ENCODE assay signal across 12 cellular contexts in the genomic region with DNA sequence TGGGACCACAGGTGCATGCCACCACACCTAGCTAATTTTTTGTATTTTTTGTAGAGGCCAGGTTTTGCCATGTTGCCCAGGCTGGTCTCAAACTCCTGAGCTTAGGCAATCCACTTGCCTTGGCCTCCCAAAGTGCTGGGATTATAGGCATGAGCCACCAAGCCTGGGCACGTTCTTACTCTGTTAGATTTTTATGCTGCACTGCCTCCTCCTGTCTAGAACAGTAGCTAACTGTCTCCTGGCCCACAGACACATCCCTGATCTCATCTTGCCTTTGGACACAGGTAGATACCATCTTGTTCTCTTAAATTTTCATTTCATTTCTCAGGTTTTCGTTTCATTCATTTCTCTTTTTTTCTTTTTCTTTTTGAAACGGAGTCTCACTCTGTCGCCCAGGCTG. TPM values are rescaled to one million over a fixed set of nuclear protein-coding genes. Genes with fewer than 3 reads are reported as not detected.
DNase-seq lines count a peak whose midpoint lies in the region; ATAC-seq and TF ChIP-seq lines count a peak whose summit lies in the region.
"Had no signal": no experiment of that assay in that cellular context is flagged by ENCODE, and none has a peak within 500 bp of the region (broad histone marks: within the 10 kb centered on the region; RNA-seq: fewer than 3 reads in every experiment).

No MANE protein-coding gene starts in this region.

- H4K20me1 ChIP-seq in GM23248 (ENCODE audit: insufficient read depth): no peaks in the 10 kb centered on the region
- H4K20me1 ChIP-seq: BLaER1 had no signal

- 83 to 90% methylated on average over 4 of the region's 4 CpGs for WGBS in GM23248 (ENCODE audit: low coverage in 1 of 2, low lambda C conversion rate in 2 of 2, missing lambda C conversion rate in 2 of 2), 2 experiments

- no peak for TF ChIP-seq CTCF in fibroblast of pulmonary artery (IDR thresholded peaks at IDR 0.05; ENCODE audit: low read length, missing control alignments)

- no peak overlapping the region for H3K9ac ChIP-seq in GM23248
- H3K9ac ChIP-seq: BLaER1 had no signal

- DNase-seq in ELR (ENCODE audit: low read depth) (peak; percentile 8), GM23248 (peak; percentile 8), fibroblast of pulmonary artery (ENCODE audit: low read depth) (peak; percentile 5), DMS153 treated with DMSO at 0.1 percent for 48 hours (lab: John Stamatoyannopoulos, UW; ENCODE audit: unreplicated experiment) (no peak), posterior vena cava (ENCODE audit: low spot score) (no peak), NOMO-1 (lab: John Stamatoyannopoulos, UW; ENCODE audit: unreplicated experiment in 2 of 2) (no peak)
- DNase-seq: activated CD4-positive, alpha-beta T cell treated with anti-CD3 and anti-CD28 coated beads, Interleukin-2, amount 50 U/mL, for 4 hours; central memory CD4-positive, alpha-beta T cell; DMS79; NCI-H1092 treated with DMSO at 0.1 percent for 48 hours had no signal

- H3K4me1 ChIP-seq in GM23248 (ENCODE audit: insufficient read depth): no peaks in the 10 kb centered on the region
- H3K4me1 ChIP-seq: BLaER1 had no signal

- in situ Hi-C loops in GM23248 (cut with MboI): no loop called here

- no peaks in the 10 kb centered on the region for H3K9me2 ChIP-seq in GM23248 (ENCODE audit: insufficient read depth)

- no peaks in the 10 kb centered on the region for H3K36me3 ChIP-seq in GM23248 (ENCODE audit: low read depth)
- H3K36me3 ChIP-seq: BLaER1 had no signal

- H3F3A ChIP-seq in GM23248 (ENCODE audit: insufficient read depth): no peaks in the 10 kb centered on the region

- H3K27me3 ChIP-seq in GM23248 (replicated peaks; ENCODE audit: insufficient read depth): no peaks in the 10 kb centered on the region
- H3K27me3 ChIP-seq: BLaER1 had no signal

- no peak overlapping the region for H2AFZ ChIP-seq in GM23248

- H3K79me2 ChIP-seq in GM23248 (ENCODE audit: insufficient read depth): no peaks in the 10 kb centered on the region

- H3K4me3 ChIP-seq in GM23248 (no peak overlapping the region), fibroblast of pulmonary artery (replicated peaks; ENCODE audit: low read depth, low read length) (no peak overlapping the region)
- H3K4me3 ChIP-seq: BLaER1 had no signal

- H3K9me3 ChIP-seq in GM23248 (ENCODE audit: low read depth): no peaks in the 10 kb centered on the region
- H3K9me3 ChIP-seq: BLaER1 had no signal

- H3K4me2 ChIP-seq in GM23248 (ENCODE audit: unreplicated experiment): no peak overlapping the region
- H3K4me2 ChIP-seq: BLaER1 had no signal

- no peak overlapping the region for H3K27ac ChIP-seq in GM23248
- H3K27ac ChIP-seq: BLaER1 had no signal

- ATAC-seq in SK-N-SH treated with all-trans-retinoic acid at 6 μM for 48 hours: peak; percentile 66

- intact Hi-C loops in posterior vena cava (cut with DNase I): no loop called here

TF ChIP-seq in SK-N-SH treated with all-trans-retinoic acid at 6 μM for 48 hours, 23 proteins besides CTCF, POLR2A, EP300 and RAD21:
- TF ChIP-seq BACH2 (CRISPR knock-in tag; IDR thresholded peaks at IDR 0.05; ENCODE audit: borderline replicate concordance): no peak
- TF ChIP-seq, protein P1, sequence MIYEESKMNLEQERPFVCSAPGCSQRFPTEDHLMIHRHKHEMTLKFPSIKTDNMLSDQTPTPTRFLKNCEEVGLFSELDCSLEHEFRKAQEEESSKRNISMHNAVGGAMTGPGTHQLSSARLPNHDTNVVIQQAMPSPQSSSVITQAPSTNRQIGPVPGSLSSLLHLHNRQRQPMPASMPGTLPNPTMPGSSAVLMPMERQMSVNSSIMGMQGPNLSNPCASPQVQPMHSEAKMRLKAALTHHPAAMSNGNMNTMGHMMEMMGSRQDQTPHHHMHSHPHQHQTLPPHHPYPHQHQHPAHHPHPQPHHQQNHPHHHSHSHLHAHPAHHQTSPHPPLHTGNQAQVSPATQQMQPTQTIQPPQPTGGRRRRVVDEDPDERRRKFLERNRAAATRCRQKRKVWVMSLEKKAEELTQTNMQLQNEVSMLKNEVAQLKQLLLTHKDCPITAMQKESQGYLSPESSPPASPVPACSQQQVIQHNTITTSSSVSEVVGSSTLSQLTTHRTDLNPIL (CRISPR knock-in tag; IDR thresholded peaks at IDR 0.05; ENCODE audit: low read depth): no peak
- TF ChIP-seq ARNTL (CRISPR knock-in tag; IDR thresholded peaks at IDR 0.05; ENCODE audit: borderline replicate concordance, low read depth): no peak
- no peak for TF ChIP-seq SNAI2 (CRISPR knock-in tag; IDR thresholded peaks at IDR 0.05)
- no peak for TF ChIP-seq GLIS3 (CRISPR knock-in tag; IDR thresholded peaks at IDR 0.05)
- no peak for TF ChIP-seq ISL1 (CRISPR knock-in tag; IDR thresholded peaks at IDR 0.05)
- TF ChIP-seq, protein P2, sequence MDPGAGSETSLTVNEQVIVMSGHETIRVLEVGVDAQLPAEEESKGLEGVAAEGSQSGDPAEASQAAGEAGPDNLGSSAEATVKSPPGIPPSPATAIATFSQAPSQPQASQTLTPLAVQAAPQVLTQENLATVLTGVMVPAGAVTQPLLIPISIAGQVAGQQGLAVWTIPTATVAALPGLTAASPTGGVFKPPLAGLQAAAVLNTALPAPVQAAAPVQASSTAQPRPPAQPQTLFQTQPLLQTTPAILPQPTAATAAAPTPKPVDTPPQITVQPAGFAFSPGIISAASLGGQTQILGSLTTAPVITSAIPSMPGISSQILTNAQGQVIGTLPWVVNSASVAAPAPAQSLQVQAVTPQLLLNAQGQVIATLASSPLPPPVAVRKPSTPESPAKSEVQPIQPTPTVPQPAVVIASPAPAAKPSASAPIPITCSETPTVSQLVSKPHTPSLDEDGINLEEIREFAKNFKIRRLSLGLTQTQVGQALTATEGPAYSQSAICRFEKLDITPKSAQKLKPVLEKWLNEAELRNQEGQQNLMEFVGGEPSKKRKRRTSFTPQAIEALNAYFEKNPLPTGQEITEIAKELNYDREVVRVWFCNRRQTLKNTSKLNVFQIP (CRISPR knock-in tag; IDR thresholded peaks at IDR 0.05; ENCODE audit: borderline replicate concordance, low read depth): no peak
- TF ChIP-seq, protein P3, sequence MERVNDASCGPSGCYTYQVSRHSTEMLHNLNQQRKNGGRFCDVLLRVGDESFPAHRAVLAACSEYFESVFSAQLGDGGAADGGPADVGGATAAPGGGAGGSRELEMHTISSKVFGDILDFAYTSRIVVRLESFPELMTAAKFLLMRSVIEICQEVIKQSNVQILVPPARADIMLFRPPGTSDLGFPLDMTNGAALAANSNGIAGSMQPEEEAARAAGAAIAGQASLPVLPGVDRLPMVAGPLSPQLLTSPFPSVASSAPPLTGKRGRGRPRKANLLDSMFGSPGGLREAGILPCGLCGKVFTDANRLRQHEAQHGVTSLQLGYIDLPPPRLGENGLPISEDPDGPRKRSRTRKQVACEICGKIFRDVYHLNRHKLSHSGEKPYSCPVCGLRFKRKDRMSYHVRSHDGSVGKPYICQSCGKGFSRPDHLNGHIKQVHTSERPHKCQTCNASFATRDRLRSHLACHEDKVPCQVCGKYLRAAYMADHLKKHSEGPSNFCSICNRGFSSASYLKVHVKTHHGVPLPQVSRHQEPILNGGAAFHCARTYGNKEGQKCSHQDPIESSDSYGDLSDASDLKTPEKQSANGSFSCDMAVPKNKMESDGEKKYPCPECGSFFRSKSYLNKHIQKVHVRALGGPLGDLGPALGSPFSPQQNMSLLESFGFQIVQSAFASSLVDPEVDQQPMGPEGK (CRISPR knock-in tag; IDR thresholded peaks at IDR 0.05; ENCODE audit: borderline replicate concordance): no peak
- TF ChIP-seq ZC3H10 (CRISPR knock-in tag; IDR thresholded peaks at IDR 0.05): no peak
- no peak for TF ChIP-seq PPARA (CRISPR knock-in tag; IDR thresholded peaks at IDR 0.05; ENCODE audit: borderline replicate concordance)
- TF ChIP-seq ZNF8 (CRISPR knock-in tag; IDR thresholded peaks at IDR 0.05): no peak
- no peak for TF ChIP-seq RARB (CRISPR knock-in tag; IDR thresholded peaks at IDR 0.05)
- TF ChIP-seq OSR1 (CRISPR knock-in tag; IDR thresholded peaks at IDR 0.05): no peak
- TF ChIP-seq TCF4 (CRISPR knock-in tag; IDR thresholded peaks at IDR 0.05; ENCODE audit: borderline replicate concordance): no peak
- no peak for TF ChIP-seq ZNF70 (CRISPR knock-in tag; IDR thresholded peaks at IDR 0.05)
- no peak for TF ChIP-seq ZFP30 (CRISPR knock-in tag; IDR thresholded peaks at IDR 0.05)
- TF ChIP-seq ESRRG (CRISPR knock-in tag; IDR thresholded peaks at IDR 0.05): no peak
- TF ChIP-seq TOX (CRISPR knock-in tag; IDR thresholded peaks at IDR 0.05; ENCODE audit: borderline replicate concordance): no peak
- no peak for TF ChIP-seq ZNF565 (CRISPR knock-in tag; conservative IDR thresholded peaks at IDR 0.05; ENCODE audit: low read depth)
- TF ChIP-seq, protein P4, sequence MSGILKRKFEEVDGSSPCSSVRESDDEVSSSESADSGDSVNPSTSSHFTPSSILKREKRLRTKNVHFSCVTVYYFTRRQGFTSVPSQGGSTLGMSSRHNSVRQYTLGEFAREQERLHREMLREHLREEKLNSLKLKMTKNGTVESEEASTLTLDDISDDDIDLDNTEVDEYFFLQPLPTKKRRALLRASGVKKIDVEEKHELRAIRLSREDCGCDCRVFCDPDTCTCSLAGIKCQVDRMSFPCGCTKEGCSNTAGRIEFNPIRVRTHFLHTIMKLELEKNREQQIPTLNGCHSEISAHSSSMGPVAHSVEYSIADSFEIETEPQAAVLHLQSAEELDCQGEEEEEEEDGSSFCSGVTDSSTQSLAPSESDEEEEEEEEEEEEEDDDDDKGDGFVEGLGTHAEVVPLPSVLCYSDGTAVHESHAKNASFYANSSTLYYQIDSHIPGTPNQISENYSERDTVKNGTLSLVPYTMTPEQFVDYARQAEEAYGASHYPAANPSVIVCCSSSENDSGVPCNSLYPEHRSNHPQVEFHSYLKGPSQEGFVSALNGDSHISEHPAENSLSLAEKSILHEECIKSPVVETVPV (CRISPR knock-in tag; IDR thresholded peaks at IDR 0.05): no peak

RNA-seq across cellular contexts. Expression of a gene that starts 41.1 kb away (rescaled TPM):
- 12.8 and 14.7 TPM in 2 replicates for total RNA-seq in GM23248 (2014; rRNA removed; shearing (Covaris generic))
- polyA plus RNA-seq in GM23248 (2016; fragmentation: Nextera tagmentation; extraction: Ambion mirVana): 47.0 and 52.6 TPM in 2 replicates
- 10 to 100 TPM; 54.2 to 63.0 TPM for total RNA-seq in posterior vena cava

Comparison
In these comparisons a context has a peak if more than half of its experiments do, and no peak if none do; other contexts are left out.
1. DNase-seq: peak in ELR (single experiment), GM23248 (single experiment) and fibroblast of pulmonary artery (single experiment); none in DMS153 treated with DMSO at 0.1 percent for 48 hours (single experiment), posterior vena cava (single experiment) and NOMO-1 (0 of 2).